Comparison of ENCODE assay signal across 10 cellular contexts in genomic region chr4:26175016-26175786, GRCh38.
A peak's percentile ranks its signal among the peaks of the same experiment; 100 is the strongest.
DNase-seq lines count a peak whose midpoint lies in the region; ATAC-seq and TF ChIP-seq lines count a peak whose summit lies in the region.
"Had no signal": no experiment of that assay in that cellular context is flagged by ENCODE, and none has a peak within 500 bp of the region (broad histone marks: within the 10 kb centered on the region; RNA-seq: fewer than 3 reads in every experiment).

No MANE protein-coding gene starts in this region.

- TF ChIP-seq POLR2A in spleen (IDR thresholded peaks at IDR 0.05): no peak

- POLR2A ChIA-PET in naive thymus-derived CD8-positive, alpha-beta T cell (lab: Charles Lee): no interaction called here

- peaks cover 21% of the 10 kb centered on the region for H3K4me1 Mint-ChIP-seq in T-helper 17 cell
- peaks cover 42% of the 10 kb centered on the region for H3K4me1 Mint-ChIP-seq in progenitor cell of endocrine pancreas (ENCODE audit: low read depth)
- peaks cover 0 to 1% (median 0%) of the 10 kb centered on the region in 4 donors for H3K4me1 Mint-ChIP-seq in naive thymus-derived CD8-positive, alpha-beta T cell

- H3K27me3 Mint-ChIP-seq in T-helper 17 cell: peaks cover 12% of the 10 kb centered on the region
- no peaks in the 10 kb centered on the region for H3K27me3 Mint-ChIP-seq in progenitor cell of endocrine pancreas
- H3K27me3 Mint-ChIP-seq in naive thymus-derived CD8-positive, alpha-beta T cell: peaks cover 1 to 32% (median 7%) of the 10 kb centered on the region in 5 donors

- H3K27ac Mint-ChIP-seq in T-helper 17 cell (peak overlapping the region; percentile 93), progenitor cell of endocrine pancreas (peak overlapping the region; percentile 83)
- H3K27ac Mint-ChIP-seq in naive thymus-derived CD8-positive, alpha-beta T cell: peak overlapping the region in 1 of 10 donors; percentile 66

- H3K27ac ChIP-seq in spleen: no peak overlapping the region

- ATAC-seq in GM18858 (IDR thresholded peaks at IDR 0.05; ENCODE audit: unreplicated experiment) (peak; percentile 30), GM21619 (IDR thresholded peaks at IDR 0.05; ENCODE audit: unreplicated experiment) (peak; percentile 42), T-helper 17 cell (peak; percentile 96), GM19328 (IDR thresholded peaks at IDR 0.05; ENCODE audit: unreplicated experiment) (no peak)
- ATAC-seq in naive thymus-derived CD8-positive, alpha-beta T cell: no peak

- H3K36me3 Mint-ChIP-seq in T-helper 17 cell (ENCODE audit: low read depth): peaks cover 3% of the 10 kb centered on the region
- peaks cover 2% of the 10 kb centered on the region for H3K36me3 Mint-ChIP-seq in progenitor cell of endocrine pancreas (ENCODE audit: insufficient read depth)
- H3K36me3 Mint-ChIP-seq in naive thymus-derived CD8-positive, alpha-beta T cell: no peaks in the 10 kb centered on the region

- no peaks in the 10 kb centered on the region for H3K36me3 ChIP-seq in spleen

- H3K9me3 ChIP-seq in T-helper 17 cell (ENCODE audit: control insufficient read depth, low read length, poor library complexity, severe bottlenecking) (no peaks in the 10 kb centered on the region), spleen (no peaks in the 10 kb centered on the region)

- no peaks in the 10 kb centered on the region for H3K9me3 Mint-ChIP-seq in progenitor cell of endocrine pancreas (ENCODE audit: low read depth)
- peaks cover 0 to 4% (median 0%) of the 10 kb centered on the region in 9 donors for H3K9me3 Mint-ChIP-seq in naive thymus-derived CD8-positive, alpha-beta T cell

- no peaks in the 10 kb centered on the region for H3K4me1 ChIP-seq in spleen

- H3K4me3 ChIP-seq in spleen: no peak overlapping the region

- DNase-seq in T-helper 17 cell: peak; percentile 30 to 51 (median 43)
- no peak for DNase-seq in progenitor cell of endocrine pancreas (ENCODE audit: low spot score, unreplicated experiment)
- DNase-seq in NCI-H2107 treated with DMSO at 0.1 percent for 48 hours (lab: John Stamatoyannopoulos, UW; ENCODE audit: unreplicated experiment): no peak
- DNase-seq in naive thymus-derived CD8-positive, alpha-beta T cell: no peak
- DNase-seq in spleen: no peak
- DNase-seq: MV-4-11, occipital lobe had no signal

- intact Hi-C loops in spleen (cut with DNase I; ENCODE audit: low total_unique reads): no loop called here

- TF ChIP-seq CTCF in progenitor cell of endocrine pancreas (IDR thresholded peaks at IDR 0.05; ENCODE audit: unreplicated experiment) (no peak), spleen (IDR thresholded peaks at IDR 0.05 in 8 of 11, conservative IDR thresholded peaks at IDR 0.05 in 3 of 11) (no peak)

- H3K27me3 ChIP-seq in spleen (replicated peaks in 1 of 7): peaks cover 0 to 27% (median 0%) of the 10 kb centered on the region in 7 donors

- 78 to 82% (median 82%) methylated on average over 12 to 13 of the region's 13 CpGs for WGBS in spleen, 5 donors

- peak overlapping the region; percentile 72 for H3K4me3 Mint-ChIP-seq in T-helper 17 cell
- no peak overlapping the region for H3K4me3 Mint-ChIP-seq in progenitor cell of endocrine pancreas (ENCODE audit: low read depth)
- no peak overlapping the region for H3K4me3 Mint-ChIP-seq in naive thymus-derived CD8-positive, alpha-beta T cell

Comparison
In these comparisons a context has a peak if more than half of its experiments do, and no peak if none do; other contexts are left out.
1. ATAC-seq: peak in GM18858 (single experiment), GM21619 (single experiment) and T-helper 17 cell (single experiment); none in naive thymus-derived CD8-positive, alpha-beta T cell (0 of 2) and GM19328 (single experiment).
2. DNase-seq: peak in T-helper 17 cell (3 of 3); none in progenitor cell of endocrine pancreas (single experiment), NCI-H2107 treated with DMSO at 0.1 percent for 48 hours (single experiment), naive thymus-derived CD8-positive, alpha-beta T cell (0 of 10) and spleen (single experiment).